1 cellular context compared by ENCODE assay signal in genomic region chr15:99250494-99251435, GRCh38.
TF ChIP-seq lines count a peak whose summit lies in the region.

No MANE protein-coding gene starts in this region.

TF ChIP-seq in HEK293, 187 proteins besides CTCF, POLR2A, EP300 and RAD21 (continued from another document):
- TF ChIP-seq ZBTB44 (tag by site-specific recombination; IDR thresholded peaks at IDR 0.05) (no peak), ZNF324 (tag by site-specific recombination; IDR thresholded peaks at IDR 0.05) (no peak), ZXDB (tag by site-specific recombination; IDR thresholded peaks at IDR 0.05) (peak; percentile 82), ZNF114 (tag by site-specific recombination; IDR thresholded peaks at IDR 0.05) (no peak), GLI4 (tag by site-specific recombination; IDR thresholded peaks at IDR 0.05) (no peak), ZNF776 (tag by site-specific recombination; IDR thresholded peaks at IDR 0.05; ENCODE audit: borderline replicate concordance) (no peak), ZNF184 (tag by site-specific recombination; IDR thresholded peaks at IDR 0.05) (0 out of 2 replicates have a peak, but pooled peaks have one; percentile 8), ZNF223 (tag by site-specific recombination; IDR thresholded peaks at IDR 0.05) (no peak), ZNF37A (tag by site-specific recombination; IDR thresholded peaks at IDR 0.05) (no peak), REPIN1 (tag by site-specific recombination; IDR thresholded peaks at IDR 0.05; ENCODE audit: low read depth) (no peak), ZNF239 (tag by site-specific recombination; IDR thresholded peaks at IDR 0.05) (no peak), ZNF311 (tag by site-specific recombination; IDR thresholded peaks at IDR 0.05; ENCODE audit: borderline replicate concordance) (no peak), ZBTB20 (tag by site-specific recombination; IDR thresholded peaks at IDR 0.05) (no peak), GLIS2 (tag by site-specific recombination; IDR thresholded peaks at IDR 0.05) (no peak), ZIC2 (tag by site-specific recombination; IDR thresholded peaks at IDR 0.05) (no peak), GLIS1 (tag by site-specific recombination; IDR thresholded peaks at IDR 0.05) (no peak), ZFHX2 (tag by site-specific recombination; conservative IDR thresholded peaks at IDR 0.05) (no peak; the same call in 1 of the 2 replicates), KLF1 (tag by site-specific recombination; IDR thresholded peaks at IDR 0.05) (no peak), ZNF629 (tag by site-specific recombination; IDR thresholded peaks at IDR 0.05) (peak; percentile 63; the same call in 1 of the 2 replicates), BCL6B (tag by site-specific recombination; IDR thresholded peaks at IDR 0.05) (no peak), ZNF26 (tag by site-specific recombination; IDR thresholded peaks at IDR 0.05) (no peak), ZNF221 (tag by site-specific recombination; IDR thresholded peaks at IDR 0.05; ENCODE audit: borderline replicate concordance) (no peak), INSM2 (tag by site-specific recombination; IDR thresholded peaks at IDR 0.05) (peak; percentile 56; the same call in 1 of the 2 replicates), ZNF280D (tag by site-specific recombination; IDR thresholded peaks at IDR 0.05) (no peak), SCRT1 (tag by site-specific recombination; IDR thresholded peaks at IDR 0.05; ENCODE audit: borderline replicate concordance) (no peak), ZNF366 (tag by site-specific recombination; conservative IDR thresholded peaks at IDR 0.05) (peak; percentile 29), SETDB1 (IDR thresholded peaks at IDR 0.05; ENCODE audit: insufficient read length, low read length) (no peak), PBX3 (CRISPR knock-in tag; IDR thresholded peaks at IDR 0.05) (no peak), ZBTB49 (tag by site-specific recombination; IDR thresholded peaks at IDR 0.05; ENCODE audit: low read depth) (no peak), ZNF692 (tag by site-specific recombination; IDR thresholded peaks at IDR 0.05) (peak; percentile 73), ZNF335 (tag by site-specific recombination; conservative IDR thresholded peaks at IDR 0.05) (no peak), ZNF133 (tag by site-specific recombination; IDR thresholded peaks at IDR 0.05) (no peak)
TF ChIP-seq in HEK293: peak in this region for 33.
